Comparison of ENCODE assay signal across 1 cellular context in genomic region chr7:142168746-142169145, GRCh38.
TF ChIP-seq lines count a peak whose summit lies in the region.

No MANE protein-coding gene starts in this region.

TF ChIP-seq in HEK293, 187 proteins besides CTCF, POLR2A, EP300 and RAD21 (continued from another document):
- peak; percentile 93 for TF ChIP-seq REST (tag by site-specific recombination; IDR thresholded peaks at IDR 0.05)
- no peak for TF ChIP-seq ZNF530 (tag by site-specific recombination; IDR thresholded peaks at IDR 0.05; ENCODE audit: low read depth)
- no peak for TF ChIP-seq ZNF202 (tag by site-specific recombination; IDR thresholded peaks at IDR 0.05; ENCODE audit: borderline replicate concordance)
- TF ChIP-seq HIC1 (tag by site-specific recombination; IDR thresholded peaks at IDR 0.05) = no peak
- no peak for TF ChIP-seq ZNF174 (tag by site-specific recombination; IDR thresholded peaks at IDR 0.05)
- no peak for TF ChIP-seq ZNF266 (tag by site-specific recombination; IDR thresholded peaks at IDR 0.05; ENCODE audit: low read depth)
- no peak for TF ChIP-seq ZNF629 (tag by site-specific recombination; IDR thresholded peaks at IDR 0.05)
